10 cellular contexts compared by ENCODE assay signal in the genomic region with DNA sequence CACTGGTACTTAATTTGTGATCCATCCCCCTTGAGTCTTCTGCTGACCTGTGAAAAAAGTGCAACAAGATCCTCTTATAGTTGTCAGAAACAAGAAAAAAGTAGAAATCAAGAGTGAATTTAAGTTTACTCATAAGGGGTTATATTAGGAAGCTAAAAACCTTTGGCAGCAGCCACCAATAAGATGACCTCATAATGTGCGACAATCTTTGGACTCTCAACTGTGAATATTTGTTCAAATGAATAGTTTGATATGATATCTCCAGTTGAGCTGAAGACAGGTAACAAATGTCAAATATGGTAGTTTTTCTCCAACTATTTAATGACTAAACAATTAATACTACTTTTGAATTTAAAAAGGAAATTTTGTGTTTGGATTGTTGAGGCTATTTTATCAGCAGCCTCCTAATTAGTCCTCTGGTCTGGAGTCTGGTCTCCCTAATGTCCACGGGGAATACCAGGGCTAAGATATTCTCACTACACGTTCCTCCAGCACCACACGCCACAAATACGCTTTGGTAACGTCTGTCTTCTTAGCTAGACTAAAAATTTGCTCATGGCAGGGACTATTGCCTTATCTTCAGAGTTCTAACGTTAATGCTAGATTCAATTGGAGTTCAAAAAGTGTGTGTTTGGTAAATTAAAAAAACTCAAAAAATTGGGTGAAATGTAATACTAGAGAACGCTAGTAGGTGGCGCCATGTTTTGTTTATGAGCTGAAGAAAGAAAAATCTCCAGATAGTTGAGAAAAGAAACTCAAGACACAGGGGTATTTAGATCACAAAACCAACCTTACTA. TPM values are rescaled to one million over a fixed set of nuclear protein-coding genes. Genes with fewer than 3 reads are reported as not detected.
DNase-seq lines count a peak whose midpoint lies in the region; ATAC-seq, FAIRE-seq and TF ChIP-seq lines count a peak whose summit lies in the region.
"Had no signal": no experiment of that assay in that cellular context is flagged by ENCODE, and none has a peak within 500 bp of the region (broad histone marks: within the 10 kb centered on the region; RNA-seq: fewer than 3 reads in every experiment).

No MANE protein-coding gene starts in this region.

- H3K9me3 Mint-ChIP-seq in glutamatergic neuron (ENCODE audit: unreplicated experiment) = no peaks in the 10 kb centered on the region

- no peak overlapping the region for H3K4me3 ChIP-seq in coronary artery
- H3K4me3 ChIP-seq: gastrocnemius medialis had no signal

- ATAC-seq in HG03342 (IDR thresholded peaks at IDR 0.05; ENCODE audit: unreplicated experiment) = no peak
- ATAC-seq in HG03280 (IDR thresholded peaks at IDR 0.05; ENCODE audit: unreplicated experiment) = no peak
- ATAC-seq: gastrocnemius medialis had no signal

- H3K27me3 Mint-ChIP-seq in glutamatergic neuron (ENCODE audit: unreplicated experiment) = no peaks in the 10 kb centered on the region

- no peak overlapping the region for H3K4me3 Mint-ChIP-seq in glutamatergic neuron (ENCODE audit: unreplicated experiment)

- no peaks in the 10 kb centered on the region for H3K36me3 Mint-ChIP-seq in glutamatergic neuron (ENCODE audit: unreplicated experiment)

- H3K27ac Mint-ChIP-seq in glutamatergic neuron (ENCODE audit: unreplicated experiment) = no peak overlapping the region

- no peaks in the 10 kb centered on the region for H3K4me1 Mint-ChIP-seq in glutamatergic neuron (ENCODE audit: low read depth, unreplicated experiment)

- no peak overlapping the region for H3K27ac ChIP-seq in coronary artery
- H3K27ac ChIP-seq: gastrocnemius medialis had no signal

- FAIRE-seq in A204.1 (lab: Jason Lieb, UNC) = peak; percentile 78

- peak; percentile 56 for TF ChIP-seq CTCF in GM12872 (IDR thresholded peaks at IDR 0.05; ENCODE audit: insufficient read depth, low read depth, low read length)
- peak; percentile 68 for TF ChIP-seq CTCF in glutamatergic neuron (IDR thresholded peaks at IDR 0.05; ENCODE audit: partially characterized antibody, unreplicated experiment)
- no peak for TF ChIP-seq CTCF in coronary artery (IDR thresholded peaks at IDR 0.05)

- peak; percentile 8 for DNase-seq in RPMI8226
- DNase-seq in glutamatergic neuron = no peak
- DNase-seq in activated naive CD4-positive, alpha-beta T cell treated with Interleukin-2 at 50 U/mL for 16 hours = no peak
- no peak for DNase-seq in coronary artery (ENCODE audit: low spot score)
- DNase-seq: activated CD4-positive, alpha-beta T cell treated with anti-CD3 and anti-CD28 coated beads for 1 hour; gastrocnemius medialis had no signal

RNA-seq across cellular contexts. Expression of a gene that starts 51.0 kb away (rescaled TPM):
- not detected for total RNA-seq in glutamatergic neuron (ENCODE audit: unreplicated experiment)
- total RNA-seq: gastrocnemius medialis had no signal
